In genomic region chr9:88775037-88775471, GRCh38 we compare ENCODE assay signal across 14 cellular contexts.
DNase-seq lines count a peak whose midpoint lies in the region; FAIRE-seq and TF ChIP-seq lines count a peak whose summit lies in the region.
"Had no signal": no experiment of that assay in that cellular context is flagged by ENCODE, and none has a peak within 500 bp of the region (broad histone marks: within the 10 kb centered on the region; RNA-seq: fewer than 3 reads in every experiment).

No MANE protein-coding gene starts in this region.

- H3K27ac ChIP-seq in breast epithelium: peak overlapping the region in 1 of 2 donors; percentile 46
- H3K27ac ChIP-seq in astrocyte (ENCODE audit: low read depth, low read length): peak overlapping the region; percentile 92
- peak overlapping the region in 1 of 2 donors; percentile 54 for H3K27ac ChIP-seq in right atrium auricular region
- H3K27ac ChIP-seq in uterus: peak overlapping the region; percentile 46 to 58

- H3K27me3 ChIP-seq in breast epithelium: no peaks in the 10 kb centered on the region
- no peaks in the 10 kb centered on the region for H3K27me3 ChIP-seq in astrocyte (ENCODE audit: insufficient read depth, low read length)
- no peaks in the 10 kb centered on the region for H3K27me3 ChIP-seq in right atrium auricular region
- H3K27me3 ChIP-seq in uterus: no peaks in the 10 kb centered on the region
- H3K27me3 ChIP-seq: esophagus squamous epithelium had no signal

- no peaks in the 10 kb centered on the region for H3K36me3 ChIP-seq in breast epithelium
- H3K36me3 ChIP-seq in astrocyte (ENCODE audit: insufficient read depth, low read length): no peaks in the 10 kb centered on the region
- no peaks in the 10 kb centered on the region for H3K36me3 ChIP-seq in right atrium auricular region
- H3K36me3 ChIP-seq in uterus: no peaks in the 10 kb centered on the region
- H3K36me3 ChIP-seq: esophagus squamous epithelium, HAP-1 had no signal

- H3K79me2 ChIP-seq in astrocyte (ENCODE audit: insufficient read depth, low read length): no peaks in the 10 kb centered on the region

- H3K9me3 ChIP-seq in breast epithelium (no peaks in the 10 kb centered on the region), astrocyte (ENCODE audit: insufficient read depth, low read depth, low read length) (no peaks in the 10 kb centered on the region), right atrium auricular region (no peaks in the 10 kb centered on the region), uterus (no peaks in the 10 kb centered on the region)
- H3K9me3 ChIP-seq: esophagus squamous epithelium, HAP-1 had no signal

- no peaks in the 10 kb centered on the region for H3K4me1 ChIP-seq in breast epithelium
- peaks cover 50% of the 10 kb centered on the region for H3K4me1 ChIP-seq in astrocyte (ENCODE audit: insufficient read depth, low read length)
- peaks cover 0 to 29% of the 10 kb centered on the region in 2 donors for H3K4me1 ChIP-seq in right atrium auricular region
- H3K4me1 ChIP-seq in uterus: peaks cover 0 to 12% of the 10 kb centered on the region in 2 donors
- H3K4me1 ChIP-seq: HAP-1 had no signal

- no peaks in the 10 kb centered on the region for H4K20me1 ChIP-seq in astrocyte (ENCODE audit: insufficient read depth, low read length)

- intact Hi-C loops in MCF 10A (cut with micrococcal nuclease): no loop called here
- intact Hi-C loops in breast epithelium (cut with DNase I; ENCODE audit: low total_unique reads): no loop called here
- intact Hi-C loops in uterus (cut with DNase I; ENCODE audit: low total_unique reads): no loop called here

- H3K36me3 Mint-ChIP-seq in MCF 10A (ENCODE audit: insufficient read depth, unreplicated experiment) (no peaks in the 10 kb centered on the region), astrocyte (ENCODE audit: low read depth, unreplicated experiment) (no peaks in the 10 kb centered on the region)
- H3K36me3 Mint-ChIP-seq: CD8-positive, alpha-beta T cell had no signal

- CTCF ChIA-PET in MCF 10A (lab: Yijun Ruan, JAX): interaction anchor here (1.9 kb wide), 1 partner anchor 12 kb away, joined by 4 read pairs; no protein-coding TSS in a partner anchor

- TF ChIP-seq POLR2A in breast epithelium (IDR thresholded peaks at IDR 0.05) (no peak), uterus (IDR thresholded peaks at IDR 0.05) (no peak)

- BruUV-seq in MCF 10A (replicated peaks; lab: Mats Ljungman, UMichigan): no TSS peak

- H3K9me3 Mint-ChIP-seq in MCF 10A (ENCODE audit: unreplicated experiment): no peaks in the 10 kb centered on the region
- H3K9me3 Mint-ChIP-seq in astrocyte (ENCODE audit: unreplicated experiment): no peaks in the 10 kb centered on the region
- H3K9me3 Mint-ChIP-seq: CD8-positive, alpha-beta T cell had no signal

- POLR2A ChIA-PET in MCF 10A (lab: Yijun Ruan, JAX): interaction anchor here (1.1 kb wide), 1 partner anchor 17 kb away, joined by 4 read pairs; no protein-coding TSS in a partner anchor

- FAIRE-seq in astrocyte (lab: Jason Lieb, UNC): no peak

- H3K4me3 Mint-ChIP-seq in MCF 10A (ENCODE audit: unreplicated experiment): peak overlapping the region; percentile 46
- peak overlapping the region; percentile 28 for H3K4me3 Mint-ChIP-seq in astrocyte (ENCODE audit: unreplicated experiment)
- H3K4me3 Mint-ChIP-seq: CD8-positive, alpha-beta T cell had no signal

- DNase-seq in MCF 10A (ENCODE audit: unreplicated experiment) (peak; percentile 91), breast epithelium (ENCODE audit: low spot score in 2 of 2) (no peak), astrocyte (ENCODE audit: low read depth) (peak; percentile 98), right atrium auricular region (ENCODE audit: low spot score) (peak; percentile 79), uterus (peak; percentile 55 to 83), COR-L47 (lab: John Stamatoyannopoulos, UW) (no peak), retina (no peak), NCI-H524 treated with DMSO at 0.1 percent for 48 hours (lab: John Stamatoyannopoulos, UW) (no peak)
- DNase-seq: activated effector memory CD4-positive, alpha-beta T cell treated with Interleukin-2 at 50 U/mL for 16 hours; CD8-positive, alpha-beta T cell; esophagus squamous epithelium; midbrain; stimulated activated CD4-positive, alpha-beta T cell treated with anti-CD3 and anti-CD28 coated beads, Interleukin-2, amount 100 ng/mL, for 48 hours had no signal

- H3K4me1 Mint-ChIP-seq in MCF 10A (ENCODE audit: insufficient read depth, unreplicated experiment) (peaks cover 53% of the 10 kb centered on the region), astrocyte (ENCODE audit: low read depth, unreplicated experiment) (peaks cover 44% of the 10 kb centered on the region)

- H3K9ac ChIP-seq in astrocyte (ENCODE audit: low read length): peak overlapping the region; percentile 67

- H2AFZ ChIP-seq in astrocyte (ENCODE audit: low read depth, low read length): no peak overlapping the region

- H3K4me3 ChIP-seq in breast epithelium: no peak overlapping the region
- H3K4me3 ChIP-seq in astrocyte (ENCODE audit: insufficient read depth, low read depth, low read length): no peak overlapping the region
- no peak overlapping the region for H3K4me3 ChIP-seq in right atrium auricular region
- no peak overlapping the region for H3K4me3 ChIP-seq in uterus
- H3K4me3 ChIP-seq: esophagus squamous epithelium, HAP-1 had no signal

- H3K4me2 ChIP-seq in astrocyte (ENCODE audit: low read length): peak overlapping the region; percentile 59

- H3K27me3 Mint-ChIP-seq in MCF 10A (ENCODE audit: insufficient read depth, unreplicated experiment) (no peaks in the 10 kb centered on the region), astrocyte (ENCODE audit: low read depth, unreplicated experiment) (no peaks in the 10 kb centered on the region)

- peak overlapping the region; percentile 87 for H3K27ac Mint-ChIP-seq in MCF 10A (ENCODE audit: low read depth, unreplicated experiment)
- peak overlapping the region; percentile 91 for H3K27ac Mint-ChIP-seq in astrocyte (ENCODE audit: unreplicated experiment)
- H3K27ac Mint-ChIP-seq: CD8-positive, alpha-beta T cell had no signal

- TF ChIP-seq CTCF in MCF 10A (IDR thresholded peaks at IDR 0.05; ENCODE audit: unreplicated experiment) (no peak), breast epithelium (IDR thresholded peaks at IDR 0.05) (no peak), astrocyte (IDR thresholded peaks at IDR 0.05; ENCODE audit: insufficient read depth, low read depth, low read length) (no peak), right atrium auricular region (IDR thresholded peaks at IDR 0.05) (no peak), uterus (IDR thresholded peaks at IDR 0.05) (no peak)

Comparison
In these comparisons a context has a peak if more than half of its experiments do, and no peak if none do; other contexts are left out.
1. DNase-seq: peak in MCF 10A (single experiment), astrocyte (single experiment), right atrium auricular region (single experiment) and uterus (2 of 2); none in breast epithelium (0 of 2), COR-L47 (single experiment), retina (single experiment) and NCI-H524 treated with DMSO at 0.1 percent for 48 hours (single experiment).